In genomic region chr21:45404726-45405270, GRCh38 we compare ENCODE assay signal across 8 cellular contexts. TPM values are rescaled to one million over a fixed set of nuclear protein-coding genes. Genes with fewer than 3 reads are reported as not detected.
DNase-seq lines count a peak whose midpoint lies in the region; ATAC-seq and TF ChIP-seq lines count a peak whose summit lies in the region.

COL18A1 (plus strand) TSS chr21:45405165; CDS start chr21:45405231, 66 bp downstream.

- peaks cover 15% of the 10 kb centered on the region for H3F3A ChIP-seq in smooth muscle cell (ENCODE audit: low read depth)
- H3F3A ChIP-seq in MM.1S (ENCODE audit: insufficient read depth, low read length) = no peaks in the 10 kb centered on the region

- H3K27me3 Mint-ChIP-seq in brain = peaks cover 41% of the 10 kb centered on the region

- H3K36me3 Mint-ChIP-seq in brain = no peaks in the 10 kb centered on the region

- peak within 1 kb of the TSS; percentile 84 to 91 (median 85) for H3K4me3 Mint-ChIP-seq in brain

- H3K9me3 ChIP-seq in SJSA1 (replicated peaks) (peaks cover 16% of the 10 kb centered on the region), iPS-20b (ENCODE audit: insufficient read depth, low read depth, low read length) (peaks cover 12% of the 10 kb centered on the region; the same call in 1 of the 2 replicates), smooth muscle cell (replicated peaks; ENCODE audit: low read depth) (peaks cover 5% of the 10 kb centered on the region), MM.1S (replicated peaks; ENCODE audit: insufficient read depth, low read length) (no peaks in the 10 kb centered on the region; the same call in 1 of the 2 replicates)

- peaks cover 48% of the 10 kb centered on the region for H3K4me1 Mint-ChIP-seq in brain

- H3K36me3 ChIP-seq in SJSA1 (peaks cover 7% of the 10 kb centered on the region; the same call in 1 of the 2 replicates), iPS-20b (ENCODE audit: insufficient read depth, low read depth, low read length) (0 out of 2 replicates have a peak, but pooled peaks cover 7% of the 10 kb centered on the region), smooth muscle cell (ENCODE audit: low read depth) (no peaks in the 10 kb centered on the region), MM.1S (replicated peaks; ENCODE audit: insufficient read depth, low read length) (no peaks in the 10 kb centered on the region)

- H3K4me1 ChIP-seq in SJSA1 (replicated peaks) (peaks cover 17% of the 10 kb centered on the region), iPS-20b (ENCODE audit: insufficient read depth, low read length) (peaks cover 28% of the 10 kb centered on the region), smooth muscle cell (ENCODE audit: low read depth) (peaks cover 43% of the 10 kb centered on the region), MM.1S (ENCODE audit: low read length) (no peaks in the 10 kb centered on the region)

- peak within 1 kb of the TSS; percentile 76; the same call in 1 of the 2 replicates for H3K9ac ChIP-seq in iPS-20b (ENCODE audit: low read depth, low read length)
- H3K9ac ChIP-seq in smooth muscle cell (ENCODE audit: low read depth) = peak within 1 kb of the TSS; percentile 21
- no peak within 1 kb of the TSS for H3K9ac ChIP-seq in MM.1S (ENCODE audit: low read length)

- peaks cover 9% of the 10 kb centered on the region; the same call in 1 of the 2 replicates for H3K27me3 ChIP-seq in SJSA1 (replicated peaks)
- H3K27me3 ChIP-seq in iPS-20b (ENCODE audit: insufficient read depth, low read length) = peaks cover 24% of the 10 kb centered on the region
- H3K27me3 ChIP-seq in smooth muscle cell (ENCODE audit: low read depth) = no peaks in the 10 kb centered on the region
- H3K27me3 ChIP-seq in MM.1S (replicated peaks; ENCODE audit: insufficient read depth, low read length) = peaks cover 90% of the 10 kb centered on the region

- H3K27ac ChIP-seq in SJSA1 = no peak within 1 kb of the TSS
- H3K27ac ChIP-seq in iPS-20b (ENCODE audit: low read length) = peak within 1 kb of the TSS; percentile 4
- peak within 1 kb of the TSS; percentile 62 for H3K27ac ChIP-seq in smooth muscle cell (ENCODE audit: low read depth)
- no peak within 1 kb of the TSS for H3K27ac ChIP-seq in MM.1S (ENCODE audit: low read length)

- peaks cover 8 to 29% (median 11%) of the 10 kb centered on the region in 5 experiments for H3K9me3 Mint-ChIP-seq in brain

- TF ChIP-seq CTCF in GM20000 (IDR thresholded peaks at IDR 0.05; ENCODE audit: extremely low read depth, missing control alignments) (no peak), brain (conservative IDR thresholded peaks at IDR 0.05) (no peak), smooth muscle cell (IDR thresholded peaks at IDR 0.05; ENCODE audit: borderline replicate concordance, insufficient read depth, poor library complexity, severe bottlenecking) (no peak), MM.1S (IDR thresholded peaks at IDR 0.05; ENCODE audit: low read length) (no peak)

- no peaks in the 10 kb centered on the region for H3K9me2 ChIP-seq in MM.1S (replicated peaks; ENCODE audit: insufficient read depth, low read length)

- H3K79me2 ChIP-seq in smooth muscle cell (ENCODE audit: low read depth) (peaks cover 45% of the 10 kb centered on the region), MM.1S (ENCODE audit: low read length) (no peaks in the 10 kb centered on the region)

- ATAC-seq in HG03342 (IDR thresholded peaks at IDR 0.05; ENCODE audit: unreplicated experiment) = no peak

- H4K20me1 ChIP-seq in smooth muscle cell (ENCODE audit: low read depth) (peaks cover 40% of the 10 kb centered on the region), MM.1S (ENCODE audit: insufficient read depth, low read length) (no peaks in the 10 kb centered on the region)

- H3K4me3 ChIP-seq in SJSA1 = peak within 1 kb of the TSS; percentile 58
- H3K4me3 ChIP-seq in iPS-20b (ENCODE audit: low read length) = peak within 1 kb of the TSS; percentile 72
- peak within 1 kb of the TSS; percentile 65 for H3K4me3 ChIP-seq in smooth muscle cell
- H3K4me3 ChIP-seq in MM.1S (ENCODE audit: low read length) = no peak within 1 kb of the TSS

- no CpG with 5 or more reads among the region's 70 CpGs for WGBS in smooth muscle cell (ENCODE audit: low lambda C conversion rate)

- H3K4me2 ChIP-seq in smooth muscle cell (peak within 1 kb of the TSS; percentile 94), MM.1S (ENCODE audit: low read depth, low read length) (no peak within 1 kb of the TSS)

- peak within 1 kb of the TSS; percentile 68 for H2AFZ ChIP-seq in smooth muscle cell (ENCODE audit: low read depth)
- H2AFZ ChIP-seq in MM.1S (ENCODE audit: low read length) = no peak within 1 kb of the TSS

- peak within 1 kb of the TSS; percentile 69 to 96 (median 79) for H3K27ac Mint-ChIP-seq in brain

- DNase-seq in GM20000 (ENCODE audit: low spot score) (peak; percentile 81), SJSA1 (ENCODE audit: low read depth in 1 of 2, low spot score in 2 of 2) (no peak), smooth muscle cell (lab: John Stamatoyannopoulos, UW; ENCODE audit: unreplicated experiment) (peak; percentile 36), MM.1S (no peak), OCI-M2 (lab: John Stamatoyannopoulos, UW; ENCODE audit: unreplicated experiment) (no peak)

RNA-seq across cellular contexts. Expression of gene COL18A1, which starts in this region (rescaled TPM):
- 55.9 TPM in 2 replicates for total RNA-seq in SJSA1 (2014; rRNA removed; shearing (Covaris generic))
- polyA plus RNA-seq in brain (ENCODE audit: insufficient read depth, low read depth, low replicate concordance) (31.5 TPM), smooth muscle cell (362 and 485 TPM in 2 replicates)
- 192 and 240 TPM in 2 replicates for total RNA-seq in smooth muscle cell

Comparison
In these comparisons a context has a peak if more than half of its experiments do, and no peak if none do; other contexts are left out.
1. RNA of gene COL18A1 (polyA plus RNA-seq): 362 to 485 TPM in smooth muscle cell; 31.5 TPM in brain (single experiment); every median in the first group is over 10 times any median in the second.
2. DNase-seq: peak in GM20000 (single experiment) and smooth muscle cell (single experiment); none in SJSA1 (0 of 2), MM.1S (single experiment) and OCI-M2 (single experiment).
3. H3K27ac ChIP-seq: peak in iPS-20b (single experiment) and smooth muscle cell (single experiment); none in SJSA1 (single experiment) and MM.1S (single experiment).